ENCODE assay signal across 30 cellular contexts in the genomic region with DNA sequence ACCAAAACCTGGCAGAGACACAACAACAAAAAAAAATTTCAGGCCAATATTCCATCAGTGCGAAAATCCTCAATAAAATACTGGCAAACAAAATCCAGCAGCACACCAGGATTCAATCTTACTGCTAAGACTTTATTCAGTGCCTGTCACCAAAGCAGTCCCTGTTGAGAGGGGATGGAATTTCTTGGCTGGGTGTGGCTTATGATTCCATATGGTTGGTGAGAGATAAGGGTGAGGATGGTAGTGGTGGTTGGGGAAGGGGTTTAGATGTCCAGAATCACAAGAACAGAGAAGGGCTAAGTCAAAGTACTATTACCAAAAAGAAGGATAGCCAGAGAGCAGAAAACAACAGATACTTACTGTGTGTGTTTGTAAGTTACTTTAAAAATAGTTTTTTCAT.
"Had no signal": no experiment of that assay in that cellular context is flagged by ENCODE, and none has a peak within 500 bp of the region (broad histone marks: within the 10 kb centered on the region; RNA-seq: fewer than 3 reads in every experiment).

No MANE protein-coding gene starts in this region.

- H3K27ac ChIP-seq: ascending aorta, breast epithelium, cardiac muscle cell, colonic mucosa, epithelial cell of prostate, esophagus squamous epithelium, gastroesophageal sphincter, heart right ventricle, hepatocyte, VCaP had no signal

- H3K36me3 ChIP-seq: ascending aorta, breast epithelium, cardiac muscle cell, colonic mucosa, esophagus squamous epithelium, gastroesophageal sphincter, heart right ventricle had no signal

- H3K4me1 ChIP-seq: ascending aorta, breast epithelium, colonic mucosa, esophagus squamous epithelium, gastroesophageal sphincter, heart right ventricle had no signal

- H3K4me3 Mint-ChIP-seq: activated CD4-positive, alpha-beta memory T cell treated with anti-CD3 and anti-CD28 coated beads, Interleukin-2, amount 10 ng/mL, durations not matched to agents 7 days and 5 days; activated CD4-positive, alpha-beta T cell treated with anti-CD3 and anti-CD28 coated beads, Interleukin-2, amount 10 ng/mL, durations not matched to agents 7 days and 5 days; activated naive CD4-positive, alpha-beta T cell treated with anti-CD3 and anti-CD28 coated beads, Interleukin-2, amount 10 ng/mL, durations not matched to agents 7 days and 5 days; activated naive CD8-positive, alpha-beta T cell treated with anti-CD3 and anti-CD28 coated beads, Interleukin-2, amount 10 ng/mL, durations not matched to agents 7 days and 5 days; activated T-cell treated with anti-CD3 and anti-CD28 coated beads, Interleukin-2, amount 50 U/mL, for 24 hours; activated T-cell treated with anti-CD3 and anti-CD28 coated beads, Interleukin-2, amount 50 U/mL, for 72 hours; brain; WTC11 had no signal

- DNase-seq: activated CD4-positive, alpha-beta memory T cell treated with anti-CD3 and anti-CD28 coated beads, Interleukin-2, amount 10 ng/mL, durations not matched to agents 7 days and 5 days; activated CD4-positive, alpha-beta T cell treated with anti-CD3 and anti-CD28 coated beads for 1 hour; activated CD4-positive, alpha-beta T cell treated with anti-CD3 and anti-CD28 coated beads for 4 hours; activated CD4-positive, alpha-beta T cell treated with anti-CD3 and anti-CD28 coated beads, Interleukin-2, amount 10 ng/mL, durations not matched to agents 7 days and 5 days; activated CD4-positive, alpha-beta T cell treated with anti-CD3 and anti-CD28 coated beads, Interleukin-2, amount 50 U/mL, for 4 hours; activated CD8-positive, alpha-beta memory T cell treated with anti-CD3 and anti-CD28 coated beads, Interleukin-2, amount 50 U/mL, for 48 hours; activated gamma-delta T cell; activated naive CD4-positive, alpha-beta T cell; activated naive CD4-positive, alpha-beta T cell treated with anti-CD3 and anti-CD28 coated beads, Interleukin-2, amount 10 ng/mL, durations not matched to agents 7 days and 5 days; activated naive CD8-positive, alpha-beta T cell treated with anti-CD3 and anti-CD28 coated beads, Interleukin-2, amount 10 ng/mL, durations not matched to agents 7 days and 5 days; activated T-cell treated with anti-CD3 and anti-CD28 coated beads for 4 hours; activated T-cell treated with anti-CD3 and anti-CD28 coated beads, Interleukin-2, amount 50 U/mL, for 24 hours; activated T-cell treated with anti-CD3 and anti-CD28 coated beads, Interleukin-2, amount 50 U/mL, for 72 hours; central memory CD4-positive, alpha-beta T cell; cerebellar nuclear complex; colonic mucosa; effector CD8-positive, alpha-beta T cell; esophagus squamous epithelium; foreskin melanocyte; heart right ventricle had no signal

- H3K4me3 ChIP-seq: ascending aorta, breast epithelium, cardiac muscle cell, colonic mucosa, esophagus squamous epithelium, gastroesophageal sphincter, heart right ventricle, hepatocyte had no signal

- H3K27me3 ChIP-seq: ascending aorta, breast epithelium, cardiac muscle cell, colonic mucosa, esophagus squamous epithelium, gastroesophageal sphincter, heart right ventricle, hepatocyte had no signal

- H3K27me3 Mint-ChIP-seq: activated CD4-positive, alpha-beta memory T cell treated with anti-CD3 and anti-CD28 coated beads, Interleukin-2, amount 10 ng/mL, durations not matched to agents 7 days and 5 days; activated CD4-positive, alpha-beta T cell treated with anti-CD3 and anti-CD28 coated beads, Interleukin-2, amount 10 ng/mL, durations not matched to agents 7 days and 5 days; activated naive CD4-positive, alpha-beta T cell treated with anti-CD3 and anti-CD28 coated beads, Interleukin-2, amount 10 ng/mL, durations not matched to agents 7 days and 5 days; activated naive CD8-positive, alpha-beta T cell treated with anti-CD3 and anti-CD28 coated beads, Interleukin-2, amount 10 ng/mL, durations not matched to agents 7 days and 5 days; activated T-cell treated with anti-CD3 and anti-CD28 coated beads, Interleukin-2, amount 50 U/mL, for 24 hours; brain had no signal

- H3K4me1 Mint-ChIP-seq: activated CD4-positive, alpha-beta memory T cell treated with anti-CD3 and anti-CD28 coated beads, Interleukin-2, amount 10 ng/mL, durations not matched to agents 7 days and 5 days; activated CD4-positive, alpha-beta T cell treated with anti-CD3 and anti-CD28 coated beads, Interleukin-2, amount 10 ng/mL, durations not matched to agents 7 days and 5 days; activated naive CD4-positive, alpha-beta T cell treated with anti-CD3 and anti-CD28 coated beads, Interleukin-2, amount 10 ng/mL, durations not matched to agents 7 days and 5 days; activated naive CD8-positive, alpha-beta T cell treated with anti-CD3 and anti-CD28 coated beads, Interleukin-2, amount 10 ng/mL, durations not matched to agents 7 days and 5 days had no signal

- H3K36me3 Mint-ChIP-seq: activated naive CD4-positive, alpha-beta T cell treated with anti-CD3 and anti-CD28 coated beads, Interleukin-2, amount 10 ng/mL, durations not matched to agents 7 days and 5 days; activated naive CD4-positive, alpha-beta T cell treated with anti-CD3 and anti-CD28 coated beads, Interleukin-2, amount 50 U/mL, for 72 hours; activated naive CD8-positive, alpha-beta T cell treated with anti-CD3 and anti-CD28 coated beads, Interleukin-2, amount 10 ng/mL, durations not matched to agents 7 days and 5 days; brain had no signal

- H3K27ac Mint-ChIP-seq: activated CD4-positive, alpha-beta memory T cell treated with anti-CD3 and anti-CD28 coated beads, Interleukin-2, amount 10 ng/mL, durations not matched to agents 7 days and 5 days; activated CD4-positive, alpha-beta T cell treated with anti-CD3 and anti-CD28 coated beads, Interleukin-2, amount 10 ng/mL, durations not matched to agents 7 days and 5 days; activated naive CD4-positive, alpha-beta T cell treated with anti-CD3 and anti-CD28 coated beads, Interleukin-2, amount 10 ng/mL, durations not matched to agents 7 days and 5 days; activated naive CD4-positive, alpha-beta T cell treated with anti-CD3 and anti-CD28 coated beads, Interleukin-2, amount 50 U/mL, for 72 hours; activated naive CD8-positive, alpha-beta T cell treated with anti-CD3 and anti-CD28 coated beads, Interleukin-2, amount 10 ng/mL, durations not matched to agents 7 days and 5 days; activated T-cell treated with anti-CD3 and anti-CD28 coated beads, Interleukin-2, amount 50 U/mL, for 24 hours; activated T-cell treated with anti-CD3 and anti-CD28 coated beads, Interleukin-2, amount 50 U/mL, for 72 hours; brain; WTC11 had no signal

- H3K9me3 ChIP-seq: colonic mucosa had no signal

- ATAC-seq: activated naive CD4-positive, alpha-beta T cell treated with anti-CD3 and anti-CD28 coated beads, Interleukin-2, amount 50 U/mL, for 72 hours; activated T-cell treated with anti-CD3 and anti-CD28 coated beads, Interleukin-2, amount 50 U/mL, for 72 hours; gastroesophageal sphincter; heart right ventricle; WTC11 had no signal
